In genomic region chr11:8749202-8749601, GRCh38 we compare ENCODE assay signal across 19 cellular contexts.
"Had no signal": no experiment of that assay in that cellular context is flagged by ENCODE, and none has a peak within 500 bp of the region (broad histone marks: within the 10 kb centered on the region; RNA-seq: fewer than 3 reads in every experiment).

No MANE protein-coding gene starts in this region.

- H3K36me3 ChIP-seq: brain microvascular endothelial cell, neutrophil, pancreas, suprapubic skin had no signal

- DNase-seq: activated CD4-positive, alpha-beta T cell treated with anti-CD3 and anti-CD28 coated beads, Interleukin-2, amount 10 ng/mL, durations not matched to agents 7 days and 5 days; activated CD8-positive, alpha-beta T cell treated with anti-CD3 and anti-CD28 coated beads, Interleukin-2, amount 10 ng/mL, durations not matched to agents 7 days and 5 days; activated naive CD4-positive, alpha-beta T cell treated with anti-CD3 and anti-CD28 coated beads for 36 hours; activated naive CD8-positive, alpha-beta T cell treated with anti-CD3 and anti-CD28 coated beads, Interleukin-2, amount 50 U/mL, for 24 hours; activated T-cell treated with anti-CD3 and anti-CD28 coated beads, Interleukin-2, amount 50 U/mL, for 4 hours; aorta; brain microvascular endothelial cell; natural killer cell had no signal

- H3K27me3 Mint-ChIP-seq: type B pancreatic cell had no signal

- H3K27ac Mint-ChIP-seq: activated CD4-positive, alpha-beta T cell treated with anti-CD3 and anti-CD28 coated beads, Interleukin-2, amount 10 ng/mL, durations not matched to agents 7 days and 5 days; activated CD8-positive, alpha-beta T cell treated with anti-CD3 and anti-CD28 coated beads, Interleukin-2, amount 10 ng/mL, durations not matched to agents 7 days and 5 days; activated naive CD4-positive, alpha-beta T cell treated with anti-CD3 and anti-CD28 coated beads for 36 hours; activated naive CD8-positive, alpha-beta T cell treated with anti-CD3 and anti-CD28 coated beads, Interleukin-2, amount 50 U/mL, for 24 hours; memory B cell; stimulated activated naive CD8-positive, alpha-beta T cell treated with anti-CD3 and anti-CD28 coated beads, Interleukin-15, Interleukin-2, amounts not matched to agents 100 ng/mL and 50 ng/mL, for 24 hours; type B pancreatic cell had no signal

- FAIRE-seq: endometrium, pancreas had no signal

- H3K4me1 ChIP-seq: pancreas, suprapubic skin had no signal

- H3K9me3 ChIP-seq: neutrophil, pancreas, suprapubic skin had no signal

- H3K9me3 Mint-ChIP-seq: activated CD4-positive, alpha-beta T cell treated with anti-CD3 and anti-CD28 coated beads, Interleukin-2, amount 10 ng/mL, durations not matched to agents 7 days and 5 days; activated naive CD4-positive, alpha-beta T cell treated with anti-CD3 and anti-CD28 coated beads for 36 hours; activated naive CD8-positive, alpha-beta T cell treated with anti-CD3 and anti-CD28 coated beads, Interleukin-2, amount 50 U/mL, for 24 hours; activated T-cell treated with anti-CD3 and anti-CD28 coated beads, Interleukin-2, amount 50 U/mL, for 4 hours; central memory CD8-positive, alpha-beta T cell; memory B cell; natural killer cell; type B pancreatic cell had no signal

- H3K4me3 Mint-ChIP-seq: activated CD4-positive, alpha-beta T cell treated with anti-CD3 and anti-CD28 coated beads, Interleukin-2, amount 10 ng/mL, durations not matched to agents 7 days and 5 days; activated CD8-positive, alpha-beta T cell treated with anti-CD3 and anti-CD28 coated beads, Interleukin-2, amount 10 ng/mL, durations not matched to agents 7 days and 5 days; activated naive CD4-positive, alpha-beta T cell treated with anti-CD3 and anti-CD28 coated beads for 36 hours; activated naive CD8-positive, alpha-beta T cell treated with anti-CD3 and anti-CD28 coated beads, Interleukin-2, amount 50 U/mL, for 24 hours; activated T-cell treated with anti-CD3 and anti-CD28 coated beads, Interleukin-2, amount 50 U/mL, for 4 hours; central memory CD8-positive, alpha-beta T cell; memory B cell; stimulated activated naive CD8-positive, alpha-beta T cell treated with anti-CD3 and anti-CD28 coated beads, Interleukin-15, Interleukin-2, amounts not matched to agents 100 ng/mL and 50 ng/mL, for 24 hours; type B pancreatic cell had no signal

- ATAC-seq: activated CD4-positive, CD25-positive, alpha-beta regulatory T cell treated with anti-CD3 and anti-CD28 coated beads, Interleukin-2, amount 50 U/mL, for 24 hours; activated CD8-positive, alpha-beta T cell treated with anti-CD3 and anti-CD28 coated beads, Interleukin-2, amount 10 ng/mL, durations not matched to agents 7 days and 5 days; activated naive CD8-positive, alpha-beta T cell treated with anti-CD3 and anti-CD28 coated beads, Interleukin-2, amount 50 U/mL, for 24 hours; activated T-cell treated with anti-CD3 and anti-CD28 coated beads, Interleukin-2, amount 50 U/mL, for 4 hours; esophagus mucosa had no signal

- H3K4me1 Mint-ChIP-seq: activated CD4-positive, alpha-beta T cell treated with anti-CD3 and anti-CD28 coated beads, Interleukin-2, amount 10 ng/mL, durations not matched to agents 7 days and 5 days; central memory CD8-positive, alpha-beta T cell; memory B cell had no signal

- H3K27ac ChIP-seq: brain microvascular endothelial cell, coronary artery, neutrophil, pancreas, suprapubic skin had no signal

- H3K4me3 ChIP-seq: coronary artery, pancreas, suprapubic skin had no signal

- H3K27me3 ChIP-seq: brain microvascular endothelial cell, neutrophil, pancreas, suprapubic skin had no signal

- H3K36me3 Mint-ChIP-seq: memory B cell, natural killer cell had no signal
